ENCODE assay signal across 9 cellular contexts in the genomic region with DNA sequence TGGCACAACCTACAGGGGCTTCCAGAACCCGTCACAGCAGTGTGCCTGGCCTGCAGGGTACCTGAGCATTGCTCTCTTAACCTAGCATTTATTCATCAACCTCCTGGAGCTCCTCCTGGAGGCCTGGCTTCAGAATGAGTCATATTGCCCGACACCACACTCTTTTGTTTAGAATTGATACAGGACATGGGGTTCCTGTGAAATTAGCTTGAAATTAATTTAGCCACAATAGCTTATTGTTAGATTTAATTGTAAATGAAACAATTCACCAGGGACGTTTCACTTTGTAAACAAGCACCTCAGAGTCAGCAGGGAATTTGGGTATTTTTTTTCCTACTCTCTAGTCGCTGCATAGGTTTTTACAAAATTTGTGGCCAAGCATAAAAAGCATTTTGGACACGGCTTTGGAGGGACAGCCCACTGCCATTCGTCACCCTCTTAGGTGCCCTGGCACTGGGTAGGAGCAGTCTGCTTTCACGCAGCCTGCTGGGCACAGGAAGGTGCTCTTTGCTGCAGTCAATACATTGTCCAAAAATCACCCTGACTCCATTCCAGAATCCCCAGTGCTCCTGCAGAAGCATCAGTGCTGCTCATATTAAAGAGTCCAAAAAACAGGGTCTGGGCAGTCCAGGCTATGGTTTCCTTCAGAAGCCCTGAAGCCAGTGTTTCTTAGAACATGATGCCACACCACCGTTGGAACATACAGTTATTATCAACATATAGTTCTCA.
A peak's percentile ranks its signal among the peaks of the same experiment; 100 is the strongest.
DNase-seq lines count a peak whose midpoint lies in the region; ATAC-seq and TF ChIP-seq lines count a peak whose summit lies in the region.
"Had no signal": no experiment of that assay in that cellular context is flagged by ENCODE, and none has a peak within 500 bp of the region (broad histone marks: within the 10 kb centered on the region; RNA-seq: fewer than 3 reads in every experiment).

No MANE protein-coding gene starts in this region.

- H3K4me2 ChIP-seq in OCI-LY7 (ENCODE audit: low read length): peak overlapping the region; percentile 58

- no peaks in the 10 kb centered on the region for H4K20me1 ChIP-seq in OCI-LY7 (ENCODE audit: insufficient read depth, low read length)

- DNase-seq in activated CD4-positive, alpha-beta T cell treated with anti-CD3 and anti-CD28 coated beads for 48 hours: peak; percentile 27
- DNase-seq in activated CD4-positive, alpha-beta T cell treated with anti-CD3 and anti-CD28 coated beads, Interleukin-2, amount 50 U/mL, for 4 hours: no peak
- peak; percentile 24 for DNase-seq in HCEC 1CT
- peak; percentile 49 for DNase-seq in OCI-LY7 (ENCODE audit: low spot score)
- DNase-seq in islet precursor cell: peak; percentile 60
- no peak for DNase-seq in body of pancreas
- no peak for DNase-seq in activated effector memory CD4-positive, alpha-beta T cell treated with anti-CD3 and anti-CD28 coated beads, Interleukin-2, amount 50 U/mL, for 16 hours
- no peak for DNase-seq in Kasumi-1 (lab: John Stamatoyannopoulos, UW)

- no peak for TF ChIP-seq POLR2A in body of pancreas (IDR thresholded peaks at IDR 0.05)

- WGBS in body of pancreas, 2 donors: 68 to 74% methylated on average over 7 to 8 of the region's 8 CpGs

- no peak; the same call in 1 of the 2 replicates for TF ChIP-seq CTCF in OCI-LY7 (conservative IDR thresholded peaks at IDR 0.05; ENCODE audit: low read length)
- TF ChIP-seq CTCF in body of pancreas (IDR thresholded peaks at IDR 0.05): no peak

- H3K27me3 ChIP-seq in body of pancreas: no peaks in the 10 kb centered on the region

- H3K79me2 ChIP-seq in OCI-LY7 (ENCODE audit: insufficient read depth, low read depth, low read length): no peaks in the 10 kb centered on the region

- H3K4me1 ChIP-seq in OCI-LY7 (ENCODE audit: insufficient read depth, low read length, poor library complexity, severe bottlenecking): peaks cover 71% of the 10 kb centered on the region
- peaks cover 10% of the 10 kb centered on the region for H3K4me1 ChIP-seq in body of pancreas

- no peaks in the 10 kb centered on the region for H3K9me2 ChIP-seq in OCI-LY7 (ENCODE audit: insufficient read depth, low read length)

- no TSS peak for BruUV-seq in OCI-LY7 (replicated peaks; lab: Mats Ljungman, UMichigan)

- POLR2A ChIA-PET in OCI-LY7 (lab: Charles Lee): interaction anchor here (0.5 to 1.5 kb wide), 3 partner anchors 53 to 808 kb away, joined by 3 to 4 read pairs (median 3); no protein-coding TSS in a partner anchor

- H2AFZ ChIP-seq in OCI-LY7 (ENCODE audit: low read length): peak overlapping the region; percentile 96; the same call in 1 of the 2 replicates

- H3K4me3 ChIP-seq in OCI-LY7 (ENCODE audit: low read depth, low read length, poor library complexity, severe bottlenecking) (no peak overlapping the region), body of pancreas (no peak overlapping the region)

- intact Hi-C loops in OCI-LY7 (cut with micrococcal nuclease; ENCODE audit: unreplicated experiment): no loop called here
- intact Hi-C loops in body of pancreas (cut with DNase I): no loop called here

- no peaks in the 10 kb centered on the region for H3K36me3 ChIP-seq in OCI-LY7 (ENCODE audit: insufficient read depth, low read length)
- no peaks in the 10 kb centered on the region for H3K36me3 ChIP-seq in body of pancreas (replicated peaks in 1 of 2; ENCODE audit: insufficient read depth in 1 of 2, low read depth in 2 of 2)
- H3K36me3 ChIP-seq: neutrophil had no signal

- no peak for ATAC-seq in body of pancreas

- H3K27ac ChIP-seq in OCI-LY7 (ENCODE audit: low read depth, low read length, poor library complexity, severe bottlenecking) (peak overlapping the region; percentile 52), body of pancreas (no peak overlapping the region)
- H3K27ac ChIP-seq: neutrophil had no signal

- CTCF ChIA-PET in OCI-LY7 (lab: Charles Lee; ENCODE audit: unreplicated experiment): interaction anchor here (0.5 kb wide), 1 partner anchor 228 kb away, joined by 4 read pairs; the partner anchor contains the start of gene LYSMD4

- H3K9me3 ChIP-seq in OCI-LY7 (ENCODE audit: low read length) (no peaks in the 10 kb centered on the region; the same call in 1 of the 2 replicates), body of pancreas (no peaks in the 10 kb centered on the region)
- H3K9me3 ChIP-seq: neutrophil had no signal

Comparison
In these comparisons a context has a peak if more than half of its experiments do, and no peak if none do; other contexts are left out.
1. DNase-seq: peak in activated CD4-positive, alpha-beta T cell treated with anti-CD3 and anti-CD28 coated beads for 48 hours (single experiment), HCEC 1CT (single experiment), OCI-LY7 (single experiment) and islet precursor cell (single experiment); none in activated CD4-positive, alpha-beta T cell treated with anti-CD3 and anti-CD28 coated beads, Interleukin-2, amount 50 U/mL, for 4 hours (0 of 2), body of pancreas (0 of 4), activated effector memory CD4-positive, alpha-beta T cell treated with anti-CD3 and anti-CD28 coated beads, Interleukin-2, amount 50 U/mL, for 16 hours (single experiment) and Kasumi-1 (0 of 2).